ENCODE assay signal across 12 cellular contexts in the genomic region with DNA sequence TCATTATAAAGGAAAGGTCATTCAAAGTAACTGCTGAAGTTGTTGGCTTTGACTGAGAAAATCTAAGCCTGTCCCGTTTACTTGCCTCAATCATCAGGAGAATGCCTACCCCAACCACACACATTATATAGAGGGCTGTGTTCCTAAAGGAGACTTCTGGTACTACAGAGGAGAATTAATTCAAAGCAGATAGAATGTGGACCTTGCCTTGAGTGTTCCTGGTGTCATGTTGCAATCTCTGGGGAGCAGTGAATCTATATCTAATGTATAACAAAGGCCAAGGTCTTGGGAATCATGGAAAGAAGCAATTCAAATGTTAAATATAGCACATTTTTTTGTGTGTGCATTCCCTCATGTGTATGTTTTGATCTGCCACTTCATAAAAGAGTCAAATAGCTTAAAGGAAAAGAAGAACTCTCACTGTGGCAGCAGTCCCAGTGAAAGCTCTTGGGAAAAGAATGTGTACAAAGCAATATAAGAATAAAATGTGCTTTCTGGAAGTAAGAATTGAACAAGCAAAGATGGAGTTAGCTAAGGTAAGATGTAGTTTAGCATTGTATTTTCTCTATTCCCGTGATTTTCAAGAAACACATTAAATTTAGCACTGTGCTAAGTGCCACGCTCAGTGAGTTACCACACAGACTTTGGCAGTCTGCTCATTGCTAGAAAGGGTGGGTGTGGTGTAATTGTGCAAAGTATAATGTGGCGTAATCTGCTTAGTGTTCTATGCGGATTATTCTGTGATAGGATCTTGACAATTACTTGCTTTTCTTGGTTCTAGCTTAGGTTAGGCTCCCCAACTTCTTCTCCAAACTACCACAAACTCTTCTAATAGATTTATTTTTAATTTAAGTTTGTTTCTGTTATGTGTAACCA. TPM values are rescaled to one million over a fixed set of nuclear protein-coding genes. Genes with fewer than 3 reads are reported as not detected.
A peak's percentile ranks its signal among the peaks of the same experiment; 100 is the strongest.
DNase-seq lines count a peak whose midpoint lies in the region; ATAC-seq and TF ChIP-seq lines count a peak whose summit lies in the region.
"Had no signal": no experiment of that assay in that cellular context is flagged by ENCODE, and none has a peak within 500 bp of the region (broad histone marks: within the 10 kb centered on the region; RNA-seq: fewer than 3 reads in every experiment).

No MANE protein-coding gene starts in this region.

- peaks cover 8% of the 10 kb centered on the region; the same call in 1 of the 2 replicates for H3K4me1 ChIP-seq in H9 (ENCODE audit: insufficient read depth, low read length)

- no peak overlapping the region for H2BK15ac ChIP-seq in H9 (ENCODE audit: low read depth, low read length)

- H3T11ph ChIP-seq in H9 (ENCODE audit: low read length) = no peak overlapping the region

- H3K79me2 ChIP-seq in H9 (ENCODE audit: insufficient read depth, low read length) = no peaks in the 10 kb centered on the region

- H2AFZ ChIP-seq in H9 (ENCODE audit: low read length) = no peak overlapping the region

- intact Hi-C loops in left ventricle myocardium superior (cut with micrococcal nuclease) = no loop called here
- intact Hi-C loops in sciatic nerve (cut with DNase I) = no loop called here

- no peak overlapping the region for H3K18ac ChIP-seq in H9 (ENCODE audit: insufficient read length, low read depth, low read length)

- H3K4me2 ChIP-seq in H9 (ENCODE audit: insufficient read depth, insufficient read length, low read length) = no peak overlapping the region

- H3K4ac ChIP-seq in H9 (ENCODE audit: low read depth, low read length) = no peak overlapping the region

- no peak overlapping the region for H4K8ac ChIP-seq in H9 (replicated peaks; ENCODE audit: insufficient read length, low read depth, low read length)

- H3K23me2 ChIP-seq in H9 (ENCODE audit: insufficient read length, low read depth, low read length, poor library complexity, severe bottlenecking) = no peaks in the 10 kb centered on the region

- no peak overlapping the region for H2BK12ac ChIP-seq in H9 (ENCODE audit: insufficient read length, low read depth, low read length)

- no peak overlapping the region for H4K91ac ChIP-seq in H9 (ENCODE audit: insufficient read length, low read depth, low read length)

- H3K27ac Mint-ChIP-seq in H9 = no peak overlapping the region
- H3K27ac Mint-ChIP-seq in HFFc6 = no peak overlapping the region

- no peak overlapping the region for H3K14ac ChIP-seq in H9 (ENCODE audit: insufficient read depth, low read length)

- H3K79me1 ChIP-seq in H9 (ENCODE audit: insufficient read depth, low read depth, low read length, poor library complexity, severe bottlenecking) = no peaks in the 10 kb centered on the region

- H3K4me1 Mint-ChIP-seq in H9 = peaks cover 27 to 29% of the 10 kb centered on the region in 2 experiments
- peaks cover 7% of the 10 kb centered on the region; the same call in 1 of the 2 replicates for H3K4me1 Mint-ChIP-seq in HFFc6 (ENCODE audit: low read depth)

- no peaks in the 10 kb centered on the region for H3K27me3 Mint-ChIP-seq in H9 (ENCODE audit: low read depth)
- H3K27me3 Mint-ChIP-seq in HFFc6 (ENCODE audit: insufficient read depth) = no peaks in the 10 kb centered on the region

- no peak overlapping the region for H2BK120ac ChIP-seq in H9 (ENCODE audit: low read depth, low read length, poor library complexity, severe bottlenecking)

- H3K4me3 Mint-ChIP-seq in H9 (no peak overlapping the region), HFFc6 (no peak overlapping the region)

- H3K9me3 ChIP-seq in H9 (ENCODE audit: control insufficient read depth, low read depth, low read length) = no peaks in the 10 kb centered on the region

- H3K27me3 ChIP-seq in H9 (ENCODE audit: insufficient read depth, low read length) = no peaks in the 10 kb centered on the region

- peak; percentile 36; the same call in 2 of the 3 replicates for TF ChIP-seq CTCF in H9 (conservative IDR thresholded peaks at IDR 0.05)
- no peak for TF ChIP-seq CTCF in HFFc6 (IDR thresholded peaks at IDR 0.05)

- no peak overlapping the region for H2AK5ac ChIP-seq in H9 (ENCODE audit: insufficient read length, low read length)

- no peak overlapping the region for H2BK5ac ChIP-seq in H9 (ENCODE audit: insufficient read length, low read length)

- DNase-seq in H9 = no peak
- peak; percentile 23 for DNase-seq in SK-N-DZ (ENCODE audit: low spot score)
- no peak for DNase-seq in left ventricle myocardium superior
- DNase-seq in sciatic nerve (ENCODE audit: low spot score) = no peak
- no peak for DNase-seq in activated CD4-positive, alpha-beta T cell treated with anti-CD3 and anti-CD28 coated beads for 4 hours
- no peak for DNase-seq in HFFc6
- DNase-seq: activated CD8-positive, alpha-beta memory T cell treated with anti-CD3 and anti-CD28 coated beads for 24 hours; amygdala; NCI-H1694 treated with DMSO at 0.1 percent for 48 hours had no signal

- WGBS in H9 (ENCODE audit: extremely low coverage, insufficient read length, low lambda C conversion rate) = no CpG with 5 or more reads among the region's 5 CpGs

- no peak overlapping the region for H3K56ac ChIP-seq in H9 (ENCODE audit: insufficient read length, low read depth, low read length)

- no peaks in the 10 kb centered on the region for H3K9me3 Mint-ChIP-seq in H9
- no peaks in the 10 kb centered on the region for H3K9me3 Mint-ChIP-seq in HFFc6

- no peak overlapping the region for H3K9ac ChIP-seq in H9 (ENCODE audit: extremely low read depth, insufficient read length, low read length)

- ATAC-seq in left ventricle myocardium superior (peak; percentile 72), sciatic nerve (peak; percentile 62), HG03280 (IDR thresholded peaks at IDR 0.05; ENCODE audit: unreplicated experiment) (no peak), HG03442 (IDR thresholded peaks at IDR 0.05; ENCODE audit: unreplicated experiment) (no peak)

- H4K20me1 ChIP-seq in H9 (ENCODE audit: control insufficient read depth, insufficient read depth, insufficient read length) = no peaks in the 10 kb centered on the region

- no peak overlapping the region for H3K27ac ChIP-seq in H9 (ENCODE audit: insufficient read length, low read depth, low read length)

- no peak overlapping the region for H2BK20ac ChIP-seq in H9 (ENCODE audit: low read depth, low read length, poor library complexity, severe bottlenecking)

- no peak overlapping the region for H4K5ac ChIP-seq in H9 (ENCODE audit: insufficient read length, low read depth, low read length)

- H3K36me3 Mint-ChIP-seq in H9 (ENCODE audit: insufficient read depth in 1 of 3, low read depth in 3 of 3) (no peaks in the 10 kb centered on the region), HFFc6 (ENCODE audit: low read depth) (no peaks in the 10 kb centered on the region)

- no peak overlapping the region for H3K23ac ChIP-seq in H9 (ENCODE audit: insufficient read length, low read depth, low read length)

RNA-seq across cellular contexts. Expression of gene ADH6, which starts 13.7 kb away (rescaled TPM):
- total RNA-seq in H9 (2021) = not detected in 2 replicates
- not detected in 2 replicates for polyA plus RNA-seq in SK-N-DZ (2014; cell fraction: cytosol; rRNA removed)
- not detected in 2 replicates for polyA plus RNA-seq in SK-N-DZ (2014; cell fraction: nucleus; rRNA removed)
- not detected for total RNA-seq in left ventricle myocardium superior
- not detected for total RNA-seq in sciatic nerve
- not detected for total RNA-seq in HFFc6 (2021; fragmentation: NEBNext Ultra II Directional; extraction: Animal tissue kit (Norgen Biotek cat#: 25700))
- total RNA-seq: H1 had no signal
- polyA plus RNA-seq: H1 had no signal

Comparison
In these comparisons a context has a peak if more than half of its experiments do, and no peak if none do; other contexts are left out.
1. ATAC-seq: peak in left ventricle myocardium superior (single experiment) and sciatic nerve (single experiment); none in HG03280 (single experiment) and HG03442 (single experiment).